In the genomic region with DNA sequence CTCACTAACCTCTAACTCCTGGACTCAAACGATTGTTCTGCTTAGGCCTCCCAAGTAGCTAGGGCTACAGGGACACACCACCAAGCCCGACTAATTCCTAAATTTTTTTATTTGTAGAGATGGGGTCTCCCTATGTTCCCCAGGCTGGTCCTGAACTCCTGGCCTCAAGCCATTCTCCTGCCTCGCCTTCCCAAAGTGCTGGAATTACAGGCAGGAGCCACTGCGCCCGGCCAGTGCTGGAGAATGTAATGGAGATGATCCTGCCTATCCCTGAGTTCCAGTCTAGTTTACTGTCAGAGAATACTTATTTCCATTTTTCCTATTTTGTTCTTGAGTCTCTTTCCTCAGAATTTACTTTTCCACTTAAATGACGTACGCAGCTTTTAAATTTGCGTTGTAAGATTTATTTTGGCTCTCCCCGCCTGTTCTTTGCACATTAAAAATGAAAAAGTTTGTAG, we compare ENCODE assay signal across 8 cellular contexts. TPM values are rescaled to one million over a fixed set of nuclear protein-coding genes. Genes with fewer than 3 reads are reported as not detected.
DNase-seq lines count a peak whose midpoint lies in the region; ATAC-seq and TF ChIP-seq lines count a peak whose summit lies in the region.

TSS of gene CHEK1 (plus strand) at position 408 of the 458 bp plus-strand sequence. CDS start 1,606 bp downstream, outside the sequence.

- H3K27me3 ChIP-seq in H7 (ENCODE audit: control insufficient read depth, insufficient read depth, low read length) (no peaks in the 10 kb centered on the region), sigmoid colon (no peaks in the 10 kb centered on the region)

- H3K4me1 ChIP-seq in sigmoid colon = peaks cover 0 to 45% (median 21%) of the 10 kb centered on the region in 4 donors

- H3K36me3 Mint-ChIP-seq in T-helper 2 cell treated with Interferon-gamma antibody and Interleukin-4, amounts not matched to agents 5 μg/mL and 100 μg/mL, for 36 hours (ENCODE audit: low read depth) = peaks cover 42% of the 10 kb centered on the region

- DNase-seq in H7 = no peak
- DNase-seq in T-helper 2 cell treated with Interferon-gamma antibody and Interleukin-4, amounts not matched to agents 5 μg/mL and 100 μg/mL, for 36 hours (ENCODE audit: low spot score) = no peak
- no peak for DNase-seq in fibroblast of the aortic adventitia (ENCODE audit: low read depth)
- DNase-seq in sigmoid colon = no peak
- no peak for DNase-seq in germinal center (ENCODE audit: low spot score)
- no peak for DNase-seq in stimulated activated CD4-positive, alpha-beta T cell treated with anti-CD3 and anti-CD28 coated beads, Interleukin-4, amount 100 ng/mL, for 1 hour

- H3K9me3 Mint-ChIP-seq in T-helper 2 cell treated with Interferon-gamma antibody and Interleukin-4, amounts not matched to agents 5 μg/mL and 100 μg/mL, for 36 hours = no peaks in the 10 kb centered on the region

- 43 to 61% methylated on average over 9 of the region's 9 CpGs for WGBS in sigmoid colon, 2 donors

- TF ChIP-seq CTCF in fibroblast of the aortic adventitia (IDR thresholded peaks at IDR 0.05; ENCODE audit: insufficient read depth, low read length) = no peak
- TF ChIP-seq CTCF in sigmoid colon (IDR thresholded peaks at IDR 0.05) = no peak

- H3K9me3 ChIP-seq in sigmoid colon = no peaks in the 10 kb centered on the region

- TF ChIP-seq EP300 in sigmoid colon (IDR thresholded peaks at IDR 0.05) = no peak

- peak within 1 kb of the TSS; percentile 98 for H3K27ac Mint-ChIP-seq in T-helper 2 cell treated with Interferon-gamma antibody and Interleukin-4, amounts not matched to agents 5 μg/mL and 100 μg/mL, for 36 hours

- TF ChIP-seq POLR2A in sigmoid colon (IDR thresholded peaks at IDR 0.05) = no peak

- H3K36me3 ChIP-seq in H7 (replicated peaks; ENCODE audit: control insufficient read depth, insufficient read depth, low read length) (peaks cover 26% of the 10 kb centered on the region), sigmoid colon (peaks cover 8 to 27% (median 11%) of the 10 kb centered on the region in 4 donors)

- peak within 1 kb of the TSS; percentile 86 to 96 (median 94) for H3K27ac ChIP-seq in sigmoid colon

- H3K4me3 ChIP-seq in H7 (ENCODE audit: insufficient read depth, low read depth, low read length) (peak within 1 kb of the TSS; percentile 83), fibroblast of the aortic adventitia (ENCODE audit: low read depth, low read length) (peak within 1 kb of the TSS; percentile 88), sigmoid colon (peak within 1 kb of the TSS; percentile 64 to 69 (median 67))

- H3K4me3 Mint-ChIP-seq in T-helper 2 cell treated with Interferon-gamma antibody and Interleukin-4, amounts not matched to agents 5 μg/mL and 100 μg/mL, for 36 hours = peak within 1 kb of the TSS; percentile 92

- peaks cover 16% of the 10 kb centered on the region for H3K4me1 Mint-ChIP-seq in T-helper 2 cell treated with Interferon-gamma antibody and Interleukin-4, amounts not matched to agents 5 μg/mL and 100 μg/mL, for 36 hours (ENCODE audit: low read depth)

- ATAC-seq in HG03442 (IDR thresholded peaks at IDR 0.05; ENCODE audit: unreplicated experiment) = no peak
- ATAC-seq in GM21367 (IDR thresholded peaks at IDR 0.05; ENCODE audit: unreplicated experiment) = no peak

- no peaks in the 10 kb centered on the region for H3K27me3 Mint-ChIP-seq in T-helper 2 cell treated with Interferon-gamma antibody and Interleukin-4, amounts not matched to agents 5 μg/mL and 100 μg/mL, for 36 hours (ENCODE audit: low read depth)

- intact Hi-C loops in sigmoid colon (cut with DNase I) = loop anchor here (2.0 to 10.0 kb wide), 4 partner anchors 32 to 263 kb away; partner anchors contain the start of genes FEZ1, HYLS1 and STT3A

RNA-seq across cellular contexts. Expression of gene CHEK1, which starts in this region (rescaled TPM):
- 85.7 and 112 TPM in 2 replicates for total RNA-seq in H7 (2014; rRNA removed; shearing (Covaris generic))
- total RNA-seq in fibroblast of the aortic adventitia (ENCODE audit: low replicate concordance) (8.7 and 49.5 TPM in 2 replicates), sigmoid colon (10 to 100 TPM in 1 of 4 donors, 1 to 10 TPM in 3; 2.5 to 12.9 (median 7.2) TPM)
- polyA plus RNA-seq in sigmoid colon = 10 to 100 TPM in 1 of 3 donors, 1 to 10 TPM in 2; 4.4 to 18.6 (median 8.4) TPM
